23 cellular contexts compared by ENCODE assay signal in genomic region chr17:66645259-66645658, GRCh38.
DNase-seq lines count a peak whose midpoint lies in the region; ATAC-seq and TF ChIP-seq lines count a peak whose summit lies in the region.
"Had no signal": no experiment of that assay in that cellular context is flagged by ENCODE, and none has a peak within 500 bp of the region (broad histone marks: within the 10 kb centered on the region; RNA-seq: fewer than 3 reads in every experiment).

No MANE protein-coding gene starts in this region.

- no peak overlapping the region for H2AK5ac ChIP-seq in trophoblast cell (ENCODE audit: low read length)

- no peak overlapping the region for H4K91ac ChIP-seq in trophoblast cell (ENCODE audit: low read depth, low read length)

- DNase-seq in activated naive CD8-positive, alpha-beta T cell treated with anti-CD3 and anti-CD28 coated beads, Interleukin-2, amount 50 U/mL, for 24 hours = no peak
- DNase-seq in chondrocyte (ENCODE audit: low spot score) (no peak), trophoblast cell (no peak), KG1 (lab: John Stamatoyannopoulos, UW) (no peak)
- DNase-seq in NK-92 treated with Interleukin-12 subunit alpha and Interleukin-12 subunit beta, amount 100 ng/mL, for 24 hours (lab: John Stamatoyannopoulos, UW) = no peak
- DNase-seq: 8988T; ACHN; AML-193; BE2C; CD4-positive, alpha-beta T cell; CD8-positive, alpha-beta memory T cell; DMS 273 treated with DMSO at 0.1 percent for 48 hours; DMS79; EL; GDM1; H9 had no signal

- no peak overlapping the region for H2BK120ac ChIP-seq in trophoblast cell (ENCODE audit: insufficient read depth, low read length, poor library complexity)

- H4K8ac ChIP-seq in trophoblast cell (ENCODE audit: low read depth, low read length) = no peak overlapping the region

- no peak overlapping the region for H3K23ac ChIP-seq in trophoblast cell (ENCODE audit: low read length)

- H4K12ac ChIP-seq in trophoblast cell (ENCODE audit: low read depth, low read length) = no peak overlapping the region

- no peaks in the 10 kb centered on the region for H3K4me1 ChIP-seq in trophoblast cell (ENCODE audit: control insufficient read depth in 1 of 2, insufficient read depth in 2 of 2, low read length in 2 of 2)
- H3K4me1 ChIP-seq: A549; BE2C; BLaER1 treated with 17β-estradiol and CSF1 and Interleukin-3, amounts not matched to agents 10 nM and 100 nM had no signal

- peaks cover 19% of the 10 kb centered on the region for H3K4me1 Mint-ChIP-seq in activated naive CD8-positive, alpha-beta T cell (ENCODE audit: low read depth)
- H3K4me1 Mint-ChIP-seq in activated naive CD8-positive, alpha-beta T cell treated with anti-CD3 and anti-CD28 coated beads, Interleukin-2, amount 50 U/mL, for 24 hours = peaks cover 20% of the 10 kb centered on the region
- H3K4me1 Mint-ChIP-seq in chondrocyte (ENCODE audit: low read depth) = peaks cover 34% of the 10 kb centered on the region
- H3K4me1 Mint-ChIP-seq: CD14-positive monocyte had no signal

- H3K27ac ChIP-seq in trophoblast cell (ENCODE audit: low read depth, low read length) = no peak overlapping the region
- H3K27ac ChIP-seq: A549; BLaER1 treated with 17β-estradiol and CSF1 and Interleukin-3, amounts not matched to agents 10 nM and 100 nM had no signal

- no peak overlapping the region for H2BK12ac ChIP-seq in trophoblast cell (ENCODE audit: low read length)

- H3K4ac ChIP-seq in trophoblast cell (ENCODE audit: low read depth, low read length) = no peak overlapping the region

- H3K36me3 ChIP-seq in trophoblast cell (ENCODE audit: control insufficient read depth in 1 of 2, insufficient read depth in 2 of 2, low read length in 2 of 2) = no peaks in the 10 kb centered on the region

- no peaks in the 10 kb centered on the region for H3K27me3 ChIP-seq in trophoblast cell (ENCODE audit: insufficient read depth, low read length)
- H3K27me3 ChIP-seq: BE2C; BLaER1 treated with 17β-estradiol and CSF1 and Interleukin-3, amounts not matched to agents 10 nM and 100 nM had no signal

- no peak overlapping the region for H3K14ac ChIP-seq in trophoblast cell (ENCODE audit: low read length)

- no peaks in the 10 kb centered on the region for H3K79me1 ChIP-seq in trophoblast cell (ENCODE audit: low read length)

- H2AFZ ChIP-seq in trophoblast cell (ENCODE audit: insufficient read depth, low read length, poor library complexity) = no peak overlapping the region
- H2AFZ ChIP-seq: GM23338 had no signal

- peaks cover 25% of the 10 kb centered on the region for H3K36me3 Mint-ChIP-seq in activated naive CD8-positive, alpha-beta T cell
- H3K36me3 Mint-ChIP-seq in activated naive CD8-positive, alpha-beta T cell treated with anti-CD3 and anti-CD28 coated beads, Interleukin-2, amount 50 U/mL, for 24 hours (ENCODE audit: low read depth) = peaks cover 45% of the 10 kb centered on the region
- H3K36me3 Mint-ChIP-seq in chondrocyte (ENCODE audit: low read depth) = peaks cover 13% of the 10 kb centered on the region

- no peaks in the 10 kb centered on the region for H3K9me3 Mint-ChIP-seq in activated naive CD8-positive, alpha-beta T cell (ENCODE audit: low read depth)
- no peaks in the 10 kb centered on the region for H3K9me3 Mint-ChIP-seq in activated naive CD8-positive, alpha-beta T cell treated with anti-CD3 and anti-CD28 coated beads, Interleukin-2, amount 50 U/mL, for 24 hours
- no peaks in the 10 kb centered on the region for H3K9me3 Mint-ChIP-seq in chondrocyte (ENCODE audit: low read depth)
- H3K9me3 Mint-ChIP-seq: CD4-positive, alpha-beta T cell; CD8-positive, alpha-beta memory T cell; GM23338; H9 had no signal

- no peak overlapping the region for H3K18ac ChIP-seq in trophoblast cell (ENCODE audit: low read length)

- H3K4me3 Mint-ChIP-seq in activated naive CD8-positive, alpha-beta T cell = no peak overlapping the region
- H3K4me3 Mint-ChIP-seq in activated naive CD8-positive, alpha-beta T cell treated with anti-CD3 and anti-CD28 coated beads, Interleukin-2, amount 50 U/mL, for 24 hours = no peak overlapping the region
- no peak overlapping the region for H3K4me3 Mint-ChIP-seq in chondrocyte (ENCODE audit: unreplicated experiment)
- H3K4me3 Mint-ChIP-seq: CD14-positive monocyte; CD4-positive, alpha-beta T cell; CD8-positive, alpha-beta memory T cell; GM23338; H9 had no signal

- no CpG with 5 or more reads among the region's 10 CpGs for WGBS in trophoblast cell (ENCODE audit: extremely low coverage, insufficient coverage, insufficient read length)

- peak overlapping the region; percentile 41 for H3K27ac Mint-ChIP-seq in activated naive CD8-positive, alpha-beta T cell
- no peak overlapping the region for H3K27ac Mint-ChIP-seq in activated naive CD8-positive, alpha-beta T cell treated with anti-CD3 and anti-CD28 coated beads, Interleukin-2, amount 50 U/mL, for 24 hours
- H3K27ac Mint-ChIP-seq in chondrocyte (ENCODE audit: unreplicated experiment) = peak overlapping the region; percentile 2
- H3K27ac Mint-ChIP-seq: CD14-positive monocyte; CD4-positive, alpha-beta T cell; GM23338; H9 had no signal

- no peak for TF ChIP-seq CTCF in chondrocyte (IDR thresholded peaks at IDR 0.05)

- peaks cover 2% of the 10 kb centered on the region for H3K9me3 ChIP-seq in trophoblast cell (ENCODE audit: insufficient read depth, low read depth, low read length)
- H3K9me3 ChIP-seq: A549; BE2C; BLaER1 treated with 17β-estradiol and CSF1 and Interleukin-3, amounts not matched to agents 10 nM and 100 nM had no signal

- ATAC-seq in activated naive CD8-positive, alpha-beta T cell treated with anti-CD3 and anti-CD28 coated beads, Interleukin-2, amount 50 U/mL, for 24 hours = no peak
- ATAC-seq: A549, GM12878, GM23338, HCT116 had no signal

- H3K4me2 ChIP-seq in trophoblast cell (ENCODE audit: low read length) = no peak overlapping the region
- H3K4me2 ChIP-seq: A549; BLaER1 treated with 17β-estradiol and CSF1 and Interleukin-3, amounts not matched to agents 10 nM and 100 nM; GM23338 had no signal

- H3K9ac ChIP-seq in trophoblast cell (ENCODE audit: low read length) = peak overlapping the region; percentile 23
- H3K9ac ChIP-seq: BLaER1 treated with 17β-estradiol and CSF1 and Interleukin-3, amounts not matched to agents 10 nM and 100 nM had no signal

- no peak overlapping the region for H3K4me3 ChIP-seq in trophoblast cell (ENCODE audit: low read depth, low read length)
- H3K4me3 ChIP-seq: A549; BLaER1 treated with 17β-estradiol and CSF1 and Interleukin-3, amounts not matched to agents 10 nM and 100 nM; GM12878; GM23338 had no signal

- H3K79me2 ChIP-seq in trophoblast cell (ENCODE audit: control insufficient read depth, insufficient read depth, low read length, poor library complexity) = no peaks in the 10 kb centered on the region

- H2BK5ac ChIP-seq in trophoblast cell (ENCODE audit: low read depth, low read length, poor library complexity) = no peak overlapping the region

- no peaks in the 10 kb centered on the region for H3K27me3 Mint-ChIP-seq in activated naive CD8-positive, alpha-beta T cell
- no peaks in the 10 kb centered on the region for H3K27me3 Mint-ChIP-seq in activated naive CD8-positive, alpha-beta T cell treated with anti-CD3 and anti-CD28 coated beads, Interleukin-2, amount 50 U/mL, for 24 hours
- H3K27me3 Mint-ChIP-seq in chondrocyte (ENCODE audit: low read depth) = no peaks in the 10 kb centered on the region
- H3K27me3 Mint-ChIP-seq: CD4-positive, alpha-beta T cell had no signal
